Comparison of ENCODE assay signal across 8 cellular contexts in genomic region chr12:49232940-49233841, GRCh38. TPM values are rescaled to one million over a fixed set of nuclear protein-coding genes. Genes with fewer than 3 reads are reported as not detected.
DNase-seq lines count a peak whose midpoint lies in the region; ATAC-seq and TF ChIP-seq lines count a peak whose summit lies in the region.

No MANE protein-coding gene starts in this region.

- peak overlapping the region; percentile 90 to 98 (median 92) for H3K4me3 Mint-ChIP-seq in IgD-negative memory B cell
- H3K4me3 Mint-ChIP-seq in natural killer cell treated with Interleukin-12 subunit alpha and Interleukin-12 subunit beta and Interleukin-15 and Interleukin-18, amount 100 ng/mL, for 72 hours, result peak overlapping the region; percentile 85

- H3K27me3 ChIP-seq in fibroblast of lung (ENCODE audit: control insufficient read depth, insufficient read depth, low read length) (no peaks in the 10 kb centered on the region), Karpas-422 (ENCODE audit: low read length) (no peaks in the 10 kb centered on the region)

- H3K4me3 ChIP-seq in SK-N-MC (no peak overlapping the region), fibroblast of lung (replicated peaks in 1 of 4; ENCODE audit: control extremely low read depth in 1 of 4, insufficient read depth in 1 of 4, low read depth in 3 of 4, low read length in 4 of 4) (peak overlapping the region; percentile 15 to 44 (median 28)), Karpas-422 (ENCODE audit: low read length) (no peak overlapping the region)

- H3K79me2 ChIP-seq in fibroblast of lung (ENCODE audit: control insufficient read depth, insufficient read depth, low read length) (no peaks in the 10 kb centered on the region), Karpas-422 (ENCODE audit: low read length) (no peaks in the 10 kb centered on the region)

- H3K36me3 Mint-ChIP-seq in IgD-negative memory B cell, result no peaks in the 10 kb centered on the region
- H3K36me3 Mint-ChIP-seq in natural killer cell treated with Interleukin-12 subunit alpha and Interleukin-12 subunit beta and Interleukin-15 and Interleukin-18, amount 100 ng/mL, for 72 hours, result no peaks in the 10 kb centered on the region

- no peaks in the 10 kb centered on the region for H3K9me2 ChIP-seq in Karpas-422 (replicated peaks; ENCODE audit: insufficient read depth, low read length)

- H3K27ac ChIP-seq in SK-N-MC (no peak overlapping the region), fibroblast of lung (ENCODE audit: insufficient read depth, low read length) (peak overlapping the region; percentile 84), Karpas-422 (ENCODE audit: low read length) (no peak overlapping the region)

- H3K9me3 ChIP-seq in SK-N-MC (ENCODE audit: low read depth, low read length), result no peaks in the 10 kb centered on the region
- no peaks in the 10 kb centered on the region for H3K9me3 ChIP-seq in fibroblast of lung (ENCODE audit: control insufficient read depth, insufficient read depth, low read depth, low read length)
- H3K9me3 ChIP-seq in Karpas-422 (ENCODE audit: low read length), result no peaks in the 10 kb centered on the region

- H3K4me1 ChIP-seq in fibroblast of lung (ENCODE audit: control insufficient read depth, extremely low read depth, insufficient read depth, low read length), result peaks cover 15% of the 10 kb centered on the region
- peaks cover 9% of the 10 kb centered on the region for H3K4me1 ChIP-seq in Karpas-422 (ENCODE audit: low read length)

- no peaks in the 10 kb centered on the region for H3K9me3 Mint-ChIP-seq in IgD-negative memory B cell
- H3K9me3 Mint-ChIP-seq in natural killer cell treated with Interleukin-12 subunit alpha and Interleukin-12 subunit beta and Interleukin-15 and Interleukin-18, amount 100 ng/mL, for 72 hours, result no peaks in the 10 kb centered on the region

- DNase-seq in AG20443 (ENCODE audit: low spot score) (peak; percentile 44), SK-N-MC (ENCODE audit: low read depth, low spot score) (no peak), fibroblast of lung (ENCODE audit: low read depth in 2 of 2) (peak; percentile 52 to 73), SIG-M5 treated with dmso at 0.1 percent for 504 hours (lab: John Stamatoyannopoulos, UW; ENCODE audit: unreplicated experiment) (no peak), Karpas-422 (no peak)
- DNase-seq in natural killer cell treated with Interleukin-12 subunit alpha and Interleukin-12 subunit beta and Interleukin-15 and Interleukin-18, amount 100 ng/mL, for 72 hours (ENCODE audit: low spot score), result no peak

- H3K36me3 ChIP-seq in SK-N-MC (ENCODE audit: insufficient read depth, low read length) (no peaks in the 10 kb centered on the region), fibroblast of lung (ENCODE audit: control insufficient read depth, insufficient read depth, low read length) (no peaks in the 10 kb centered on the region), Karpas-422 (ENCODE audit: insufficient read depth, low read length) (no peaks in the 10 kb centered on the region)

- H3K4me1 Mint-ChIP-seq in IgD-negative memory B cell, result peaks cover 2 to 7% (median 3%) of the 10 kb centered on the region in 3 donors
- peaks cover 10% of the 10 kb centered on the region in 2 donors for H3K4me1 Mint-ChIP-seq in natural killer cell treated with Interleukin-12 subunit alpha and Interleukin-12 subunit beta and Interleukin-15 and Interleukin-18, amount 100 ng/mL, for 72 hours (ENCODE audit: low read depth in 2 of 2)

- H3K9ac ChIP-seq in SK-N-MC (ENCODE audit: insufficient read length) (peak overlapping the region; percentile 45), fibroblast of lung (ENCODE audit: insufficient read depth, low read length) (peak overlapping the region; percentile 32), Karpas-422 (ENCODE audit: low read length) (no peak overlapping the region)

- no peaks in the 10 kb centered on the region for H3K27me3 Mint-ChIP-seq in IgD-negative memory B cell
- no peaks in the 10 kb centered on the region for H3K27me3 Mint-ChIP-seq in natural killer cell treated with Interleukin-12 subunit alpha and Interleukin-12 subunit beta and Interleukin-15 and Interleukin-18, amount 100 ng/mL, for 72 hours

- ATAC-seq in natural killer cell treated with Interleukin-12 subunit alpha and Interleukin-12 subunit beta and Interleukin-15 and Interleukin-18, amount 100 ng/mL, for 72 hours, result no peak
- no peak for ATAC-seq in GM19023 (IDR thresholded peaks at IDR 0.05; ENCODE audit: unreplicated experiment)

- peak overlapping the region; percentile 96 for H2AFZ ChIP-seq in fibroblast of lung (ENCODE audit: low read length)
- no peak overlapping the region for H2AFZ ChIP-seq in Karpas-422 (ENCODE audit: low read length)

- peak in 1 of 2 donors; percentile 35 for TF ChIP-seq CTCF in fibroblast of lung (conservative IDR thresholded peaks at IDR 0.05 in 1 of 2, IDR thresholded peaks at IDR 0.05 in 1 of 2; ENCODE audit: low read depth in 1 of 2, low read length in 2 of 2)

- H4K20me1 ChIP-seq in fibroblast of lung (ENCODE audit: control insufficient read depth, extremely low read depth, insufficient read depth, low read length) (no peaks in the 10 kb centered on the region), Karpas-422 (ENCODE audit: insufficient read depth, low read depth, low read length) (no peaks in the 10 kb centered on the region)

- peak overlapping the region; percentile 91 for H3K4me2 ChIP-seq in fibroblast of lung (ENCODE audit: extremely low read depth, insufficient read depth, low read length)
- no peak overlapping the region for H3K4me2 ChIP-seq in Karpas-422 (ENCODE audit: low read depth, low read length, poor library complexity, severe bottlenecking)

- peak overlapping the region; percentile 71 to 90 (median 87) for H3K27ac Mint-ChIP-seq in IgD-negative memory B cell
- peak overlapping the region; percentile 21 to 78 for H3K27ac Mint-ChIP-seq in natural killer cell treated with Interleukin-12 subunit alpha and Interleukin-12 subunit beta and Interleukin-15 and Interleukin-18, amount 100 ng/mL, for 72 hours

RNA-seq across cellular contexts. Expression of gene TUBA1C, which starts 31.7 kb away (rescaled TPM):
- 41.4 TPM for polyA plus RNA-seq in IgD-negative memory B cell
- 121 and 164 TPM in 2 replicates for total RNA-seq in fibroblast of lung
- 1,111 and 2,663 TPM in 2 replicates for polyA plus RNA-seq in fibroblast of lung
- polyA plus RNA-seq in fibroblast of lung (2012), result 412 and 839 TPM in 2 replicates
- 1,833 and 3,318 TPM in 2 replicates for polyA minus RNA-seq in fibroblast of lung (ENCODE audit: low replicate concordance)
- 100 to 1,000 TPM; 260 to 358 TPM for total RNA-seq in natural killer cell treated with Interleukin-12 subunit alpha and Interleukin-12 subunit beta and Interleukin-15 and Interleukin-18, amount 100 ng/mL, for 72 hours
- 90.0 and 132 TPM in 2 replicates for total RNA-seq in Karpas-422 (2014; rRNA removed; shearing (Covaris generic); ENCODE audit: low replicate concordance)

RNA-seq across cellular contexts. Expression of gene TUBA1A, which starts 44.3 kb away (rescaled TPM):
- polyA plus RNA-seq in IgD-negative memory B cell, result 286 TPM
- 772 and 888 TPM in 2 replicates for total RNA-seq in fibroblast of lung
- polyA plus RNA-seq in fibroblast of lung, result 2,642 and 3,496 TPM in 2 replicates
- 1,551 and 1,948 TPM in 2 replicates for polyA plus RNA-seq in fibroblast of lung (2012)
- polyA minus RNA-seq in fibroblast of lung (ENCODE audit: low replicate concordance), result 4,230 and 5,465 TPM in 2 replicates
- total RNA-seq in natural killer cell treated with Interleukin-12 subunit alpha and Interleukin-12 subunit beta and Interleukin-15 and Interleukin-18, amount 100 ng/mL, for 72 hours, result 10 to 100 TPM; 30.8 to 53.5 TPM
- total RNA-seq in Karpas-422 (2014; rRNA removed; shearing (Covaris generic); ENCODE audit: low replicate concordance), result 126 and 139 TPM in 2 replicates

Comparison
In these comparisons a context has a peak if more than half of its experiments do, and no peak if none do; other contexts are left out.
1. DNase-seq: peak in AG20443 (single experiment) and fibroblast of lung (2 of 2); none in SK-N-MC (single experiment), natural killer cell treated with Interleukin-12 subunit alpha and Interleukin-12 subunit beta and Interleukin-15 and Interleukin-18, amount 100 ng/mL, for 72 hours (single experiment), SIG-M5 treated with dmso at 0.1 percent for 504 hours (single experiment) and Karpas-422 (single experiment).
2. H3K4me3 ChIP-seq: peak in fibroblast of lung (4 of 4); none in SK-N-MC (single experiment) and Karpas-422 (single experiment).